ENCODE assay signal across 14 cellular contexts in the genomic region with DNA sequence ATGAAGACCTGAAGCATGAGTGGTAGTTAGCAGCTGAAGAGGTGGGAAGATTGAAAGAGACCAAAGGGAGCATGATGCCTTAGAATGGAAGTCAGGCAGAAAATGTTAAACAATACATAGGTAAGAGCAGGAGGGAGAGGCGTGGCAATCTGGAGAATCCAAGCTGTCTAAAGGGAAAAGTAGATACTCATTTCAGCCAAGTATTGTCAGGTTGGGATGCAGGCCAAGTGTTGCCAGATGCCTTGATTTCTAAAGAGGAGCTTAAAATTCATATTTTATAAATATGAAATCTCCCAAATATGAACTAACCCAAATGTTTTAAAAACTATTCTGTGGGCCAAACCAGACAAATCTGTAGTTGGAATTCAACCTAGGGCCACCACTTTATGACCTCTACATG. TPM values are rescaled to one million over a fixed set of nuclear protein-coding genes. Genes with fewer than 3 reads are reported as not detected.
DNase-seq lines count a peak whose midpoint lies in the region; ATAC-seq and TF ChIP-seq lines count a peak whose summit lies in the region.
"Had no signal": no experiment of that assay in that cellular context is flagged by ENCODE, and none has a peak within 500 bp of the region (broad histone marks: within the 10 kb centered on the region; RNA-seq: fewer than 3 reads in every experiment).

No MANE protein-coding gene starts in this region.

- H3K9me3 Mint-ChIP-seq in activated naive CD4-positive, alpha-beta T cell treated with anti-CD3 and anti-CD28 coated beads, Interleukin-2, amount 50 U/mL, for 72 hours: no peaks in the 10 kb centered on the region
- no peaks in the 10 kb centered on the region for H3K9me3 Mint-ChIP-seq in activated naive CD8-positive, alpha-beta T cell (ENCODE audit: low read depth)
- H3K9me3 Mint-ChIP-seq: nephron had no signal

- H3K36me3 Mint-ChIP-seq in activated naive CD4-positive, alpha-beta T cell treated with anti-CD3 and anti-CD28 coated beads, Interleukin-2, amount 50 U/mL, for 72 hours: peaks cover 15 to 17% of the 10 kb centered on the region in 2 donors
- H3K36me3 Mint-ChIP-seq in activated naive CD8-positive, alpha-beta T cell: peaks cover 4% of the 10 kb centered on the region

- TF ChIP-seq POLR2A in gastrocnemius medialis (IDR thresholded peaks at IDR 0.05): no peak

- in situ Hi-C loops in gastrocnemius medialis (cut with MboI; ENCODE audit: low sequenced_read_pairs in 4 of 4) (no loop called here), HAP-1 (cut with MboI; ENCODE audit: low sequenced_read_pairs) (no loop called here)

- no peaks in the 10 kb centered on the region for H3K27me3 ChIP-seq in gastrocnemius medialis
- H3K27me3 ChIP-seq in HAP-1 (ENCODE audit: low read depth): no peaks in the 10 kb centered on the region
- H3K27me3 ChIP-seq: BE2C had no signal

- no peak for DNase-seq in activated naive CD4-positive, alpha-beta T cell treated with anti-CD3 and anti-CD28 coated beads, Interleukin-2, amount 50 U/mL, for 72 hours (ENCODE audit: low spot score in 2 of 2)
- DNase-seq in activated naive CD4-positive, alpha-beta T cell (lab: John Stamatoyannopoulos, UW): no peak
- DNase-seq in NCI-H1694 treated with DMSO at 0.1 percent for 48 hours (lab: John Stamatoyannopoulos, UW) (peak; percentile 19), gastrocnemius medialis (no peak), HAP-1 (ENCODE audit: low spot score in 2 of 2) (no peak), Kasumi-1 (lab: John Stamatoyannopoulos, UW) (no peak)
- no peak for DNase-seq in stimulated activated CD4-positive, alpha-beta T cell treated with anti-CD3 and anti-CD28 coated beads, Interleukin-2, amount 100 ng/mL, for 24 hours
- DNase-seq: BE2C, KBM-7, NCI-H1105 had no signal

- peaks cover 66% of the 10 kb centered on the region for H3K4me1 Mint-ChIP-seq in activated naive CD8-positive, alpha-beta T cell (ENCODE audit: low read depth)

- H3K4me3 ChIP-seq in gastrocnemius medialis (no peak overlapping the region), HAP-1 (no peak overlapping the region)
- H3K4me3 ChIP-seq: SK-N-MC had no signal

- no peak for TF ChIP-seq CTCF in gastrocnemius medialis (IDR thresholded peaks at IDR 0.05 in 4 of 5, conservative IDR thresholded peaks at IDR 0.05 in 1 of 5)

- H3K4me1 ChIP-seq in gastrocnemius medialis (peaks cover 75 to 79% of the 10 kb centered on the region in 2 donors), HAP-1 (peaks cover 20% of the 10 kb centered on the region)

- H3K36me3 ChIP-seq in gastrocnemius medialis (no peaks in the 10 kb centered on the region), HAP-1 (replicated peaks) (no peaks in the 10 kb centered on the region)
- H3K36me3 ChIP-seq: BE2C had no signal

- peak overlapping the region; percentile 88 to 97 (median 92) for H3K27ac ChIP-seq in gastrocnemius medialis
- H3K27ac ChIP-seq: HL-60, SK-N-MC had no signal

- H3K27me3 Mint-ChIP-seq in activated naive CD8-positive, alpha-beta T cell: no peaks in the 10 kb centered on the region

- H3K9me3 ChIP-seq in gastrocnemius medialis: no peaks in the 10 kb centered on the region
- H3K9me3 ChIP-seq in HAP-1: no peaks in the 10 kb centered on the region
- H3K9me3 ChIP-seq: BE2C had no signal

- intact Hi-C loops in gastrocnemius medialis (cut with DNase I; ENCODE audit: low total_unique reads): loop anchor here (5.0 to 10.0 kb wide), 3 partner anchors 106 to 506 kb away; a partner anchor contains a TSS

- no peak for ATAC-seq in activated naive CD4-positive, alpha-beta T cell treated with anti-CD3 and anti-CD28 coated beads, Interleukin-2, amount 50 U/mL, for 72 hours
- ATAC-seq in gastrocnemius medialis: no peak

- H3K4me3 Mint-ChIP-seq in activated naive CD8-positive, alpha-beta T cell: peak overlapping the region; percentile 27
- H3K4me3 Mint-ChIP-seq: nephron had no signal

- H3K27ac Mint-ChIP-seq in activated naive CD4-positive, alpha-beta T cell treated with anti-CD3 and anti-CD28 coated beads, Interleukin-2, amount 50 U/mL, for 72 hours: peak overlapping the region; percentile 0 to 62
- peak overlapping the region; percentile 84 for H3K27ac Mint-ChIP-seq in activated naive CD8-positive, alpha-beta T cell
- H3K27ac Mint-ChIP-seq: nephron had no signal

RNA-seq across cellular contexts. Expression of a gene that starts 4.2 kb away (rescaled TPM):
- total RNA-seq in activated naive CD4-positive, alpha-beta T cell treated with anti-CD3 and anti-CD28 coated beads, Interleukin-2, amount 50 U/mL, for 72 hours: 10 to 100 TPM; 14.2 to 88.0 TPM
- total RNA-seq in gastrocnemius medialis: 100 to 1,000 TPM; 102 to 210 (median 172) TPM
